Comparison of ENCODE assay signal across 7 cellular contexts in genomic region chr14:69460093-69460701, GRCh38. TPM values are rescaled to one million over a fixed set of nuclear protein-coding genes. Genes with fewer than 3 reads are reported as not detected.
DNase-seq lines count a peak whose midpoint lies in the region; ATAC-seq and TF ChIP-seq lines count a peak whose summit lies in the region.

No MANE protein-coding gene starts in this region.

- H3K9me3 ChIP-seq in SK-N-MC (ENCODE audit: low read depth, low read length) = no peaks in the 10 kb centered on the region

- H3K36me3 ChIP-seq in SK-N-MC (ENCODE audit: insufficient read depth, low read length) = peaks cover 47% of the 10 kb centered on the region

- peak; percentile 83 for DNase-seq in NAMALWA (ENCODE audit: low spot score)
- DNase-seq in SK-N-MC (ENCODE audit: low read depth, low spot score) = peak; percentile 24
- DNase-seq in activated naive CD8-positive, alpha-beta T cell treated with anti-CD3 and anti-CD28 coated beads, Interleukin-2, amount 50 U/mL, for 16 hours (ENCODE audit: low read depth, low spot score) = peak; percentile 26
- no peak for DNase-seq in Right ventricle myocardium superior
- DNase-seq in putamen (ENCODE audit: low spot score) = peak; percentile 49

- H3K27ac ChIP-seq in SK-N-MC = no peak overlapping the region

- ATAC-seq in Right ventricle myocardium superior (ENCODE audit: poor library complexity) = peak; percentile 88
- ATAC-seq in HG02870 (IDR thresholded peaks at IDR 0.05; ENCODE audit: unreplicated experiment) = no peak

- intact Hi-C loops in Right ventricle myocardium superior (cut with DNase I) = loop anchor here (2.0 to 10.0 kb wide), 2 partner anchors 219 to 325 kb away; no protein-coding TSS in a partner anchor

- no peak overlapping the region for H3K4me3 ChIP-seq in SK-N-MC

- peak; percentile 57 for TF ChIP-seq CTCF in GM12874 (IDR thresholded peaks at IDR 0.05; ENCODE audit: insufficient read depth, low read depth, low read length)

- no peak overlapping the region for H3K9ac ChIP-seq in SK-N-MC (ENCODE audit: insufficient read length)

RNA-seq across cellular contexts. Expression of gene PLEKHD1, which starts 24.3 kb away (rescaled TPM):
- total RNA-seq in Right ventricle myocardium superior = 0.22 TPM
